Comparison of ENCODE assay signal across 12 cellular contexts in the genomic region with DNA sequence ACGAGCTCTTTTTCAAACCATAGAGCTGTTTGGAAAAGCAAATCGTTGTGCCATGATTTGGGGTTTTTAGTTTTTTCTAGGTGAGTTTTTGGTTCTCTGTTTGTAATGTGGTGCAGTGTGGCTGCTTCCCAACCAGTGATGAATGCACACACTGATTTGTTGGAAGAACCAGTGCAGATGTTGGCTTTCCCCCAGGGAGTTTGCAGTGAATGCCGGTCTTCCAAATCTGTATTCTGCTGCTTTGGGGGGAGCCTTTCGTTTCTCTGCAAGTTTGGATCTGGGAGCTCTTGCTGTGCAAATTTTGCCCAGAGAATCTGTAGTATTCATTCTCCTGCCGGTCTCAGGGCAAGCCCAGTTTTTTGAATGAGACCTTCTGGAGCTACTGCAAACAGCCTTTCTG. TPM values are rescaled to one million over a fixed set of nuclear protein-coding genes. Genes with fewer than 3 reads are reported as not detected.
DNase-seq lines count a peak whose midpoint lies in the region; ATAC-seq and TF ChIP-seq lines count a peak whose summit lies in the region.
"Had no signal": no experiment of that assay in that cellular context is flagged by ENCODE, and none has a peak within 500 bp of the region (broad histone marks: within the 10 kb centered on the region; RNA-seq: fewer than 3 reads in every experiment).

No MANE protein-coding gene starts in this region.

- intact Hi-C loops in natural killer cell (cut with micrococcal nuclease): no loop called here

- H3K4me3 Mint-ChIP-seq in IgD-negative memory B cell (peak overlapping the region in 3 of 4 donors; percentile 3 to 79 (median 58)), natural killer cell (peak overlapping the region; percentile 57)

- peak; percentile 20 for DNase-seq in choroid plexus epithelial cell (ENCODE audit: low read depth)
- DNase-seq in natural killer cell: no peak
- no peak for DNase-seq in SHP77 (lab: John Stamatoyannopoulos, UW)
- DNase-seq in NCI-H187 treated with DMSO at 0.1 percent for 48 hours (lab: John Stamatoyannopoulos, UW): no peak
- DNase-seq in NCI-H128 (lab: John Stamatoyannopoulos, UW; ENCODE audit: unreplicated experiment): no peak
- DNase-seq: activated CD4-positive, alpha-beta T cell treated with anti-CD3 and anti-CD28 coated beads, Interleukin-2, amount 50 U/mL, for 1 hour; NCI-H446 treated with DMSO at 0.1 percent for 48 hours; tibial artery had no signal

- H4K20me1 ChIP-seq in BLaER1 treated with 17β-estradiol and CSF1 and Interleukin-3, amounts not matched to agents 10 nM and 100 nM: peaks cover 62 to 100% (median 92%) of the 10 kb centered on the region in 11 experiments

- H3K27me3 Mint-ChIP-seq in IgD-negative memory B cell: no peaks in the 10 kb centered on the region
- H3K27me3 Mint-ChIP-seq in natural killer cell (ENCODE audit: low read depth in 2 of 2): no peaks in the 10 kb centered on the region

- H3K4me3 ChIP-seq in BLaER1 treated with 17β-estradiol and CSF1 and Interleukin-3, amounts not matched to agents 10 nM and 100 nM: no peak overlapping the region
- no peak overlapping the region for H3K4me3 ChIP-seq in choroid plexus epithelial cell (ENCODE audit: low read depth, low read length)
- H3K4me3 ChIP-seq: prostate gland, tibial artery had no signal

- H3K36me3 Mint-ChIP-seq in IgD-negative memory B cell (peaks cover 2% of the 10 kb centered on the region), natural killer cell (no peaks in the 10 kb centered on the region)

- H3K9me3 ChIP-seq in BLaER1 treated with 17β-estradiol and CSF1 and Interleukin-3, amounts not matched to agents 10 nM and 100 nM (replicated peaks in 1 of 11): peaks cover 0 to 10% (median 0%) of the 10 kb centered on the region in 11 experiments; a peak in 4 of 22 replicates
- H3K9me3 ChIP-seq: prostate gland, tibial artery had no signal

- no peak overlapping the region for H3K27ac ChIP-seq in BLaER1 treated with 17β-estradiol and CSF1 and Interleukin-3, amounts not matched to agents 10 nM and 100 nM
- H3K27ac ChIP-seq: prostate gland, tibial artery had no signal

- ATAC-seq in natural killer cell (no peak), GM19397 (IDR thresholded peaks at IDR 0.05; ENCODE audit: unreplicated experiment) (no peak)

- H3K9me3 Mint-ChIP-seq in IgD-negative memory B cell (no peaks in the 10 kb centered on the region), natural killer cell (no peaks in the 10 kb centered on the region)

- H3K4me1 ChIP-seq in BLaER1 treated with 17β-estradiol and CSF1 and Interleukin-3, amounts not matched to agents 10 nM and 100 nM: peaks cover 22 to 74% (median 35%) of the 10 kb centered on the region in 10 experiments
- H3K4me1 ChIP-seq: prostate gland had no signal

- H3K9ac ChIP-seq in BLaER1 treated with 17β-estradiol and CSF1 and Interleukin-3, amounts not matched to agents 10 nM and 100 nM: no peak overlapping the region

- TF ChIP-seq CTCF in choroid plexus epithelial cell (conservative IDR thresholded peaks at IDR 0.05; ENCODE audit: low read depth, low read length) (no peak), natural killer cell (IDR thresholded peaks at IDR 0.05) (no peak)

- no peak overlapping the region for H3K27ac Mint-ChIP-seq in IgD-negative memory B cell
- peak overlapping the region in 1 of 2 donors; percentile 57 for H3K27ac Mint-ChIP-seq in natural killer cell

- H3K27me3 ChIP-seq in BLaER1 treated with 17β-estradiol and CSF1 and Interleukin-3, amounts not matched to agents 10 nM and 100 nM: no peaks in the 10 kb centered on the region
- H3K27me3 ChIP-seq: tibial artery had no signal

- H3K4me2 ChIP-seq in BLaER1 treated with 17β-estradiol and CSF1 and Interleukin-3, amounts not matched to agents 10 nM and 100 nM: peak overlapping the region; percentile 21 to 84 (median 36)

- H3K4me1 Mint-ChIP-seq in IgD-negative memory B cell (peaks cover 73 to 84% (median 77%) of the 10 kb centered on the region in 3 donors), natural killer cell (peaks cover 88 to 90% of the 10 kb centered on the region in 2 donors)

- peaks cover 0 to 24% (median 10%) of the 10 kb centered on the region in 11 experiments; a peak in 11 of 22 replicates for H3K36me3 ChIP-seq in BLaER1 treated with 17β-estradiol and CSF1 and Interleukin-3, amounts not matched to agents 10 nM and 100 nM
- H3K36me3 ChIP-seq: prostate gland, tibial artery had no signal

RNA-seq across cellular contexts. Expression of a gene that starts 14.5 kb away (rescaled TPM):
- polyA plus RNA-seq in IgD-negative memory B cell: 5.1 TPM
- 10 to 100 TPM; 76.5 to 80.5 (median 77.6) TPM for total RNA-seq in natural killer cell
